Comparison of ENCODE assay signal across 8 cellular contexts in the genomic region with DNA sequence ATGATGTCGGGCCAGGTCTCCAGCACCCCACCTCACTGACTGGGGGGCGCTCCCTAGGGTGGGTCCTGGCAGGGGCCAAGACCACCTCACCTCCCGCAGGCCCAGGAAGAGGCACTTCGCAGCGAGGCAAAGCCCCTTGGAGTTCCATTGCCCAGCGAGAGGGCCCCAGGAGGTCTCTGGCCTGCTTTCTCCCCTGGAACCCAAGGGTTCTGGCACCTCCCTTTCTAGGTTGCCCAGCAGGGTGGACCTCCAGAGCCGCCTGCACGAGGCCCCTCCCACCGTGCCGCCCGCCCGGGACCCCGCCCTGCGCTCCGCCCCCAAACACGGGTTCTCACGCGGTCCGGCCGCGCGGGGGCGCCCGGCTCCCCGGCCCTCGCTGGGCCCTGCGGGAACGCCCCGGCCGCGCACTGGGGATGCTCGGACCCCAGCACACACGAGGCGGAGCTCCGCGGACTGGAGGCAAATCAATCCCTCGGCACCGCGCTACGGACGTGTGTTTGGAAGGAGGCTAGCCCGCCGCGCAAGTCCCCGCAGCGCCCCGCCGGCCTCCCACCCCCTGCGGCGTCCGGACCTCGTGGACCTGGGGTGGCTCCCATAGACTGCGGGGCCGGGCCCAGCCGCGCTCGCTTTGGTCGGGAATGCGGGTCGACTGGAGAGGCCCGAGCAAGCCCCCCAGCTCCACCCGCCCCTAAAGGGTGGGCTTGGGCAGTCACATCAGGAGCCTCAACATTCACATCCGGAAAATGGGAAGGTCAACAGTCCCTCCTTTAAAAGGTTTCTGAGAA.
A peak's percentile ranks its signal among the peaks of the same experiment; 100 is the strongest.
DNase-seq lines count a peak whose midpoint lies in the region; ATAC-seq and TF ChIP-seq lines count a peak whose summit lies in the region.

No MANE protein-coding gene starts in this region.

- H3K4me1 ChIP-seq in HEK293 (ENCODE audit: control insufficient read depth, insufficient read depth, low read length) = peaks cover 12% of the 10 kb centered on the region
- peaks cover 27% of the 10 kb centered on the region for H3K4me1 ChIP-seq in body of pancreas

- no peak for TF ChIP-seq POLR2A in body of pancreas (IDR thresholded peaks at IDR 0.05)

- intact Hi-C loops in body of pancreas (cut with DNase I) = no loop called here

- WGBS in body of pancreas, 2 donors = 8 to 59% methylated on average over 2 to 53 of the region's 63 CpGs

- H3K36me3 ChIP-seq in HEK293 (ENCODE audit: control insufficient read depth in 2 of 2, insufficient read depth in 1 of 2, low read length in 2 of 2) = no peaks in the 10 kb centered on the region
- no peaks in the 10 kb centered on the region for H3K36me3 ChIP-seq in body of pancreas (replicated peaks in 1 of 2; ENCODE audit: insufficient read depth in 1 of 2, low read depth in 2 of 2)

- POLR2A ChIA-PET in HEK293 (lab: Yijun Ruan, JAX) = no interaction called here

- H3K9me3 ChIP-seq in HEK293 (ENCODE audit: control insufficient read depth, insufficient read depth, low read depth, low read length) (no peaks in the 10 kb centered on the region), body of pancreas (no peaks in the 10 kb centered on the region), iPS-18c (ENCODE audit: control insufficient read depth, insufficient read depth, low read length) (no peaks in the 10 kb centered on the region)

- H3K27me3 ChIP-seq in body of pancreas = peaks cover 0 to 19% of the 10 kb centered on the region in 2 donors

- CTCF ChIA-PET in HEK293 (lab: Yijun Ruan, JAX) = interaction anchor here (0.5 to 7.8 kb wide), 21 partner anchors 8 to 268 kb away, joined by 3 to 63 read pairs (median 4); no protein-coding TSS in a partner anchor

- H3K27ac ChIP-seq in HEK293 (ENCODE audit: extremely low read depth, low read depth, low read length) (no peak overlapping the region), body of pancreas (no peak overlapping the region)

- DNase-seq in Ammon's horn (ENCODE audit: low spot score) = peak; percentile 49
- peak; percentile 26 to 52 (median 42) for DNase-seq in T-helper 1 cell
- peak in 3 of 4 donors; percentile 33 to 56 (median 43) for DNase-seq in body of pancreas
- peak; percentile 12 to 46 (median 37) for DNase-seq in stimulated activated CD4-positive, alpha-beta T cell treated with anti-CD3 and anti-CD28 coated beads, Interleukin-1b, Interleukin-23, amount 100 ng/mL, for 24 hours (ENCODE audit: low read depth in 4 of 4, low spot score in 1 of 4)

- no peak for TF ChIP-seq CTCF in HEK293 (tag by site-specific recombination; IDR thresholded peaks at IDR 0.05)
- TF ChIP-seq CTCF in body of pancreas (IDR thresholded peaks at IDR 0.05) = peak in 3 of 7 experiments; percentile 14 to 30 (median 14)

- H3K4me3 ChIP-seq in HEK293 (ENCODE audit: low read depth, low read length) = peak overlapping the region; percentile 5
- no peak overlapping the region for H3K4me3 ChIP-seq in body of pancreas
- peak overlapping the region; percentile 24; the same call in 1 of the 2 replicates for H3K4me3 ChIP-seq in iPS-18c (ENCODE audit: insufficient read depth, low read depth, low read length)

- ATAC-seq in body of pancreas = peak; percentile 40
- no peak for ATAC-seq in HG02840 (IDR thresholded peaks at IDR 0.05; ENCODE audit: low FRiP score, unreplicated experiment)
- no peak for ATAC-seq in HG02763 (IDR thresholded peaks at IDR 0.05; ENCODE audit: unreplicated experiment)

TF ChIP-seq in HEK293, 187 proteins besides CTCF, POLR2A, EP300 and RAD21 (continues in another document):
- TF ChIP-seq, protein P1, sequence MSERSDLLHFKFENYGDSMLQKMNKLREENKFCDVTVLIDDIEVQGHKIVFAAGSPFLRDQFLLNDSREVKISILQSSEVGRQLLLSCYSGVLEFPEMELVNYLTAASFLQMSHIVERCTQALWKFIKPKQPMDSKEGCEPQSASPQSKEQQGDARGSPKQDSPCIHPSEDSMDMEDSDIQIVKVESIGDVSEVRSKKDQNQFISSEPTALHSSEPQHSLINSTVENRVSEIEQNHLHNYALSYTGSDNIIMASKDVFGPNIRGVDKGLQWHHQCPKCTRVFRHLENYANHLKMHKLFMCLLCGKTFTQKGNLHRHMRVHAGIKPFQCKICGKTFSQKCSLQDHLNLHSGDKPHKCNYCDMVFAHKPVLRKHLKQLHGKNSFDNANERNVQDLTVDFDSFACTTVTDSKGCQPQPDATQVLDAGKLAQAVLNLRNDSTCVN (tag by site-specific recombination; optimal IDR thresholded peaks at IDR 0.05) = peak; percentile 64
- TF ChIP-seq ZNF146 (tag by site-specific recombination; IDR thresholded peaks at IDR 0.05) (no peak), KLF8 (tag by site-specific recombination; IDR thresholded peaks at IDR 0.05) (peak; percentile 37; the same call in 1 of the 2 replicates), ZBTB7A (tag by site-specific recombination; IDR thresholded peaks at IDR 0.05; ENCODE audit: low read depth) (no peak), GLIS2 (tag by site-specific recombination; IDR thresholded peaks at IDR 0.05) (peak; percentile 86), SP3 (tag by site-specific recombination; IDR thresholded peaks at IDR 0.05) (peak; percentile 43; the same call in 1 of the 2 replicates), ZNF138 (tag by site-specific recombination; IDR thresholded peaks at IDR 0.05; ENCODE audit: borderline replicate concordance) (no peak), ZNF274 (IDR thresholded peaks at IDR 0.05; ENCODE audit: low read length) (no peak), ZNF274 (tag by site-specific recombination; IDR thresholded peaks at IDR 0.05; ENCODE audit: borderline replicate concordance) (no peak), ZNF266 (tag by site-specific recombination; IDR thresholded peaks at IDR 0.05; ENCODE audit: low read depth) (no peak), HOXD13 (CRISPR knock-in tag; IDR thresholded peaks at IDR 0.05; ENCODE audit: borderline replicate concordance) (no peak), KLF1 (tag by site-specific recombination; IDR thresholded peaks at IDR 0.05) (peak; percentile 23; the same call in 1 of the 2 replicates), ZNF114 (tag by site-specific recombination; IDR thresholded peaks at IDR 0.05) (no peak), OSR2 (tag by site-specific recombination; IDR thresholded peaks at IDR 0.05) (no peak), ZNF423 (tag by site-specific recombination; IDR thresholded peaks at IDR 0.05) (peak; percentile 93), ZNF223 (tag by site-specific recombination; IDR thresholded peaks at IDR 0.05) (no peak), ZNF140 (tag by site-specific recombination; IDR thresholded peaks at IDR 0.05) (no peak), ZNF311 (tag by site-specific recombination; IDR thresholded peaks at IDR 0.05; ENCODE audit: borderline replicate concordance) (no peak), ZNF302 (tag by site-specific recombination; IDR thresholded peaks at IDR 0.05; ENCODE audit: low read depth) (no peak), ZNF670 (tag by site-specific recombination; IDR thresholded peaks at IDR 0.05; ENCODE audit: low read depth) (no peak)
- TF ChIP-seq, protein P2, sequence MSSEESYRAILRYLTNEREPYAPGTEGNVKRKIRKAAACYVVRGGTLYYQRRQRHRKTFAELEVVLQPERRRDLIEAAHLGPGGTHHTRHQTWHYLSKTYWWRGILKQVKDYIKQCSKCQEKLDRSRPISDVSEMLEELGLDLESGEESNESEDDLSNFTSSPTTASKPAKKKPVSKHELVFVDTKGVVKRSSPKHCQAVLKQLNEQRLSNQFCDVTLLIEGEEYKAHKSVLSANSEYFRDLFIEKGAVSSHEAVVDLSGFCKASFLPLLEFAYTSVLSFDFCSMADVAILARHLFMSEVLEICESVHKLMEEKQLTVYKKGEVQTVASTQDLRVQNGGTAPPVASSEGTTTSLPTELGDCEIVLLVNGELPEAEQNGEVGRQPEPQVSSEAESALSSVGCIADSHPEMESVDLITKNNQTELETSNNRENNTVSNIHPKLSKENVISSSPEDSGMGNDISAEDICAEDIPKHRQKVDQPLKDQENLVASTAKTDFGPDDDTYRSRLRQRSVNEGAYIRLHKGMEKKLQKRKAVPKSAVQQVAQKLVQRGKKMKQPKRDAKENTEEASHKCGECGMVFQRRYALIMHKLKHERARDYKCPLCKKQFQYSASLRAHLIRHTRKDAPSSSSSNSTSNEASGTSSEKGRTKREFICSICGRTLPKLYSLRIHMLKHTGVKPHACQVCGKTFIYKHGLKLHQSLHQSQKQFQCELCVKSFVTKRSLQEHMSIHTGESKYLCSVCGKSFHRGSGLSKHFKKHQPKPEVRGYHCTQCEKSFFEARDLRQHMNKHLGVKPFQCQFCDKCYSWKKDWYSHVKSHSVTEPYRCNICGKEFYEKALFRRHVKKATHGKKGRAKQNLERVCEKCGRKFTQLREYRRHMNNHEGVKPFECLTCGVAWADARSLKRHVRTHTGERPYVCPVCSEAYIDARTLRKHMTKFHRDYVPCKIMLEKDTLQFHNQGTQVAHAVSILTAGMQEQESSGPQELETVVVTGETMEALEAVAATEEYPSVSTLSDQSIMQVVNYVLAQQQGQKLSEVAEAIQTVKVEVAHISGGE (tag by site-specific recombination; conservative IDR thresholded peaks at IDR 0.05; ENCODE audit: low read depth) = 0 out of 2 replicates have a peak, but pooled peaks have one; percentile 13

Comparison
In these comparisons a context has a peak if more than half of its experiments do, and no peak if none do; other contexts are left out.
1. H3K4me3 ChIP-seq: peak in HEK293 (single experiment) and iPS-18c (single experiment); none in body of pancreas (0 of 2).
2. Peak in every context shown above with its lines, with median percentiles within 50 percentile points of each other: DNase-seq.